Comparison of ENCODE assay signal across 1 cellular context in the genomic region with DNA sequence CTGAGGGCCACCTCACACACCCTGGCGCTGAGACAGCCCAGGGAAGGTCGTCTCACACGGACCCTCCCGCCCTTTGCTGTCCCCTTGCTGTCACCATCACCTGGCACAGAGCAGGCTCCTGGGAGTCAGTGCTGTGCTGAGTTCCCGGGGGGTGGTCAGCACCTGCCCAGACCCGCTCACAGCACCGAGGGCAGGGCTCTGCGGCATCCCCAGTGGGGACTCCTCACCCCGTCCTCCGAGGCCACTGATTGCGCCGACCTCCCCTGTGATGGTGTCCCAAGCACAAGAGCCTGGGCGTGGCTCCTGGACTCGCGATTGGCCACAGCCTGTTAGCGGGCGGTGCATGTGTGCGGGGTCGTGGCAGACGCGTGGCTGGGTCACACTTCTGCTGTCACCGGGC.
TF ChIP-seq lines count a peak whose summit lies in the region.

No MANE protein-coding gene starts in this region.

TF ChIP-seq in H1, 55 proteins besides CTCF, POLR2A, EP300 and RAD21:
- TF ChIP-seq PHF8 (conservative IDR thresholded peaks at IDR 0.05; ENCODE audit: low read depth, low read length) (no peak), SP1 (IDR thresholded peaks at IDR 0.05; ENCODE audit: low read depth, low read length) (no peak), HDAC2 (IDR thresholded peaks at IDR 0.05; ENCODE audit: borderline replicate concordance in 1 of 2, low read depth in 2 of 2, low read length in 2 of 2) (no peak)
